ENCODE assay signal across 25 cellular contexts in the genomic region with DNA sequence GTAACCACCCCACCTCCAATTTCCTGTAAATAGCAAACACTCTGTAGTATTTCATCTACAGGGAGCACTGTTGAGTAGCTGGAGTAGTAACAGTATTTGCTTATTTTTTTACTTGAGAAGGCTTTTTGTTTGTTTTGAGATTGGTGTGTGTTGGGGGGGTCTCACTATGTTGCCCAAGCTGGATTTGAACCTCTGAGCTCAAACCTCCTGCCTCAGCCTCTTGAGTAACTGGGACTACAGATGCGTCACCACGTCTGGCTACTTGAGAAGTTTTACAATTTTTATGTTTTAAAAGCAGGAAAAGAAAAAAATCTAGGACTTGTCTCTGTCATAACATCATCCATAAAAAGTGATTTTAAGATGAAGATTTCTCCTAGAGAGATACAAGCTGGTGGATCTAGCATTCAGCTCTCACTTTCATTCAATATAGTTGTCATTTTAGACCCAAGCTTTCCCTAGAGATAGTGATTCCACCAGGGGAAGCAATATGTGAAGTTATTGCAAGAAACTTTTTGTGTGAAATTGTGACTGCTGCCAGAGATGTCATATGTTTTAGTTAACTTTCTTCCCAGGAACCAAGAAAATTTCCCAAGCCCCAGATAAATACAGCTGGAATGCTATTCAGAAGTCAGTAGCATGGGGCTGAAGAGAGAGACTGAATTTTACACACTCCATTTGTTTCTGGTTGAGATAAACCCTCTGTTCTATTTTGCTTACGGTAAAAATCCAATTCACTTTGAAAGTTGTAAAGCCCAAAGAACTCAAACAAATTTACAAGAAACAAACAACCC.
DNase-seq lines count a peak whose midpoint lies in the region; ATAC-seq and TF ChIP-seq lines count a peak whose summit lies in the region.
"Had no signal": no experiment of that assay in that cellular context is flagged by ENCODE, and none has a peak within 500 bp of the region (broad histone marks: within the 10 kb centered on the region; RNA-seq: fewer than 3 reads in every experiment).

No MANE protein-coding gene starts in this region.

- H3K36me3 ChIP-seq in IMR-90 (ENCODE audit: control insufficient read depth, insufficient read depth, low read length) (no peaks in the 10 kb centered on the region), stomach (no peaks in the 10 kb centered on the region), neural progenitor cell (no peaks in the 10 kb centered on the region)
- H3K36me3 ChIP-seq: upper lobe of right lung had no signal

- H3K27me3 ChIP-seq in IMR-90 (ENCODE audit: control insufficient read depth, insufficient read depth, low read length) (no peaks in the 10 kb centered on the region), right cardiac atrium (ENCODE audit: control insufficient read depth, insufficient read depth) (no peaks in the 10 kb centered on the region), stomach (no peaks in the 10 kb centered on the region), neural progenitor cell (no peaks in the 10 kb centered on the region)
- H3K27me3 ChIP-seq: hepatocyte, upper lobe of right lung had no signal

- H4K8ac ChIP-seq in IMR-90 (ENCODE audit: low read depth in 2 of 2, low read length in 2 of 2): peak overlapping the region; percentile 25 to 67; a peak in 2 of 4 replicates

- no peak overlapping the region for H2AK9ac ChIP-seq in IMR-90 (replicated peaks; ENCODE audit: low read depth, low read length, poor library complexity)

- 0 out of 2 replicates have a peak overlapping the region, but pooled peaks have one; percentile 58 for H4K91ac ChIP-seq in IMR-90 (ENCODE audit: insufficient read depth, low read depth, low read length)

- intact Hi-C loops in IMR-90 (cut with micrococcal nuclease): no loop called here
- intact Hi-C loops in right cardiac atrium (cut with DNase I): loop anchor here in 1 of 4 donors (5.0 kb wide), 1 partner anchor 60 kb away; a partner anchor contains a TSS
- intact Hi-C loops in stomach (cut with DNase I; ENCODE audit: low total_unique reads): no loop called here

- H3K4me3 Mint-ChIP-seq in type B pancreatic cell (no peak overlapping the region), neural progenitor cell (no peak overlapping the region)
- H3K4me3 Mint-ChIP-seq: activated CD4-positive, alpha-beta T cell treated with anti-CD3 and anti-CD28 coated beads for 36 hours; activated naive CD8-positive, alpha-beta T cell treated with anti-CD3 and anti-CD28 coated beads, Interleukin-2, amount 10 ng/mL, durations not matched to agents 7 days and 5 days; CD14-positive monocyte; GM23338; immature natural killer cell; naive thymus-derived CD4-positive, alpha-beta T cell had no signal

- in situ Hi-C loops in IMR-90 (cut with MboI; ENCODE audit: low sequenced_read_pairs): no loop called here

- H3K56ac ChIP-seq in IMR-90 (ENCODE audit: extremely low read depth, insufficient read depth, low read length): no peak overlapping the region

- peak overlapping the region; percentile 20 for H3K14ac ChIP-seq in IMR-90 (replicated peaks; ENCODE audit: low read depth, low read length)

- dilution Hi-C loops in IMR-90 (cut with HindIII; ENCODE audit: low sequenced_read_pairs, unreplicated experiment): no loop called here

- H3K9ac ChIP-seq in IMR-90 (ENCODE audit: low read depth, low read length): no peak overlapping the region
- no peak overlapping the region for H3K9ac ChIP-seq in neural progenitor cell

- peak overlapping the region; percentile 82 for H3K18ac ChIP-seq in IMR-90 (ENCODE audit: low read depth, low read length)

- TF ChIP-seq EP300 in stomach (IDR thresholded peaks at IDR 0.05): no peak

- CTCF ChIA-PET in IMR-90 (lab: Yijun Ruan, JAX): no interaction called here

- no peaks in the 10 kb centered on the region for H4K20me1 ChIP-seq in IMR-90 (ENCODE audit: insufficient read depth, low read length)
- no peaks in the 10 kb centered on the region for H4K20me1 ChIP-seq in neural progenitor cell (ENCODE audit: low read depth)

- peak overlapping the region; percentile 52; the same call in 1 of the 2 replicates for H2BK20ac ChIP-seq in IMR-90 (ENCODE audit: low read depth, low read length)

- peak overlapping the region; percentile 46 for H2BK5ac ChIP-seq in IMR-90 (ENCODE audit: low read depth, low read length, poor library complexity, severe bottlenecking)

- peak overlapping the region; percentile 41; the same call in 1 of the 2 replicates for H3K4ac ChIP-seq in IMR-90 (ENCODE audit: low read depth, low read length)

- DNase-seq in IMR-90: peak; percentile 70
- peak; percentile 67 for DNase-seq in fibroblast of gingiva (ENCODE audit: low read depth)
- DNase-seq in right cardiac atrium: peak in 1 of 3 donors; percentile 31
- no peak for DNase-seq in stomach
- no peak for DNase-seq in type B pancreatic cell (ENCODE audit: extremely low spot score, unreplicated experiment)
- no peak for DNase-seq in neural progenitor cell (ENCODE audit: low spot score)
- no peak for DNase-seq in dermis blood vessel endothelial cell
- DNase-seq: activated CD4-positive, alpha-beta T cell treated with anti-CD3 and anti-CD28 coated beads for 36 hours; activated effector memory CD4-positive, alpha-beta T cell treated with anti-CD3 and anti-CD28 coated beads, Interleukin-2, amount 50 U/mL, for 16 hours; activated naive CD8-positive, alpha-beta T cell treated with anti-CD3 and anti-CD28 coated beads, Interleukin-2, amount 10 ng/mL, durations not matched to agents 7 days and 5 days; activated T-cell treated with anti-CD3 and anti-CD28 coated beads for 4 hours; effector CD4-positive, alpha-beta T cell; foreskin melanocyte; immature natural killer cell; naive thymus-derived CD4-positive, alpha-beta T cell; NCI-H1694; occipital lobe; stimulated activated CD4-positive, alpha-beta T cell treated with anti-CD3 and anti-CD28 coated beads, Interleukin-2, amount 100 ng/mL, for 48 hours; upper lobe of right lung had no signal

- H3K79me2 ChIP-seq in neural progenitor cell (ENCODE audit: low read depth): no peaks in the 10 kb centered on the region
- H3K79me2 ChIP-seq: hepatocyte had no signal

- no peak overlapping the region for H4K5ac ChIP-seq in IMR-90 (ENCODE audit: low read depth, low read length)

- H3K23ac ChIP-seq in IMR-90 (ENCODE audit: low read depth, low read length): no peak overlapping the region

- no peak overlapping the region; the same call in 2 of the 3 replicates for H2BK15ac ChIP-seq in IMR-90 (ENCODE audit: low read depth, low read length)

- no peak for ATAC-seq in IMR-90 (ENCODE audit: low read depth)
- ATAC-seq in right cardiac atrium: peak; percentile 51 to 63
- no peak for ATAC-seq in GM21786 (IDR thresholded peaks at IDR 0.05; ENCODE audit: unreplicated experiment)
- ATAC-seq: activated CD4-positive, alpha-beta T cell treated with anti-CD3 and anti-CD28 coated beads for 36 hours; GM23338; HepG2; left lobe of liver; naive thymus-derived CD4-positive, alpha-beta T cell; upper lobe of right lung had no signal

- no peaks in the 10 kb centered on the region for H3K27me3 Mint-ChIP-seq in type B pancreatic cell
- H3K27me3 Mint-ChIP-seq in neural progenitor cell (ENCODE audit: insufficient read depth, low read depth): peaks cover 2% of the 10 kb centered on the region

- peaks cover 20% of the 10 kb centered on the region for H3K4me1 ChIP-seq in IMR-90 (ENCODE audit: control insufficient read depth, insufficient read depth, low read length)
- peaks cover 14% of the 10 kb centered on the region for H3K4me1 ChIP-seq in right cardiac atrium (ENCODE audit: control insufficient read depth, insufficient read depth, low read length)
- peaks cover 8 to 69% (median 38%) of the 10 kb centered on the region in 4 donors for H3K4me1 ChIP-seq in stomach
- no peaks in the 10 kb centered on the region for H3K4me1 ChIP-seq in neural progenitor cell

- no peak for TF ChIP-seq RAD21 in IMR-90 (IDR thresholded peaks at IDR 0.05; ENCODE audit: low read length)

- H3K36me3 Mint-ChIP-seq in type B pancreatic cell (no peaks in the 10 kb centered on the region), neural progenitor cell (peaks cover 2% of the 10 kb centered on the region)
- H3K36me3 Mint-ChIP-seq: activated naive CD8-positive, alpha-beta T cell treated with anti-CD3 and anti-CD28 coated beads, Interleukin-2, amount 10 ng/mL, durations not matched to agents 7 days and 5 days; CD14-positive monocyte; immature natural killer cell had no signal

- H2AK5ac ChIP-seq in IMR-90 (ENCODE audit: low read depth, low read length): peak overlapping the region; percentile 37; the same call in 1 of the 2 replicates

- H3K27ac ChIP-seq in IMR-90 (ENCODE audit: insufficient read depth, low read length) (peak overlapping the region; percentile 68; the same call in 1 of the 2 replicates), right cardiac atrium (ENCODE audit: low read length) (no peak overlapping the region), stomach (peak overlapping the region in 4 of 5 donors; percentile 11 to 68 (median 31)), neural progenitor cell (no peak overlapping the region)
- H3K27ac ChIP-seq: hepatocyte, upper lobe of right lung had no signal

- H2BK120ac ChIP-seq in IMR-90 (ENCODE audit: low read depth, low read length): peak overlapping the region; percentile 56; the same call in 1 of the 2 replicates

- peaks cover 6% of the 10 kb centered on the region; the same call in 1 of the 2 replicates for H3K9me1 ChIP-seq in IMR-90 (ENCODE audit: insufficient read depth, low read length)

- H3K9me3 ChIP-seq in IMR-90 (ENCODE audit: control insufficient read depth, insufficient read depth, low read length) (no peaks in the 10 kb centered on the region), right cardiac atrium (ENCODE audit: control insufficient read depth, low read length) (no peaks in the 10 kb centered on the region), stomach (no peaks in the 10 kb centered on the region), neural progenitor cell (ENCODE audit: low read depth) (no peaks in the 10 kb centered on the region)
- H3K9me3 ChIP-seq: upper lobe of right lung had no signal

- H3K79me1 ChIP-seq in IMR-90 (ENCODE audit: low read depth in 1 of 2, low read length in 2 of 2): peaks cover 5 to 9% of the 10 kb centered on the region in 2 experiments; a peak in 3 of 4 replicates

- H3F3A ChIP-seq in neural progenitor cell (ENCODE audit: low read depth): no peaks in the 10 kb centered on the region

- TF ChIP-seq CTCF in IMR-90 (conservative IDR thresholded peaks at IDR 0.05; ENCODE audit: low read depth, low read length) (no peak), stomach (IDR thresholded peaks at IDR 0.05) (no peak), type B pancreatic cell (conservative IDR thresholded peaks at IDR 0.05) (no peak), neural progenitor cell (IDR thresholded peaks at IDR 0.05) (no peak)

- H3K4me2 ChIP-seq in IMR-90 (ENCODE audit: low read depth, low read length) (no peak overlapping the region), neural progenitor cell (no peak overlapping the region)
- H3K4me2 ChIP-seq: GM23338, hepatocyte had no signal

- H3K4me3 ChIP-seq in IMR-90 (ENCODE audit: insufficient read depth, low read depth, low read length) (no peak overlapping the region), right cardiac atrium (ENCODE audit: low read length) (no peak overlapping the region), stomach (no peak overlapping the region), neural progenitor cell (no peak overlapping the region)
- H3K4me3 ChIP-seq: GM23338, hepatocyte, upper lobe of right lung had no signal

- no peaks in the 10 kb centered on the region for H3K9me3 Mint-ChIP-seq in type B pancreatic cell
- no peaks in the 10 kb centered on the region for H3K9me3 Mint-ChIP-seq in neural progenitor cell
- H3K9me3 Mint-ChIP-seq: GM23338 had no signal

- H2AFZ ChIP-seq in IMR-90 (replicated peaks; ENCODE audit: low read length, poor library complexity): no peak overlapping the region
- H2AFZ ChIP-seq in neural progenitor cell (replicated peaks): no peak overlapping the region
- H2AFZ ChIP-seq: GM23338, hepatocyte had no signal

- WGBS in IMR-90 (ENCODE audit: extremely low coverage in 2 of 2, insufficient read length in 1 of 2), 2 experiments: no CpG with 5 or more reads among the region's 3 CpGs
- WGBS in right cardiac atrium: 65% methylated on average over 3 of the region's 3 CpGs
- 72 to 83% (median 77%) methylated on average over 3 of the region's 3 CpGs for WGBS in stomach, 5 donors

- POLR2A ChIA-PET in IMR-90 (lab: Charles Lee; ENCODE audit: unreplicated experiment): no interaction called here

- peaks cover 12% of the 10 kb centered on the region for H3K4me1 Mint-ChIP-seq in type B pancreatic cell (ENCODE audit: unreplicated experiment)
- H3K4me1 Mint-ChIP-seq in neural progenitor cell: peaks cover 8% of the 10 kb centered on the region

- TF ChIP-seq POLR2A in IMR-90 (IDR thresholded peaks at IDR 0.05; ENCODE audit: low read depth, low read length) (no peak), stomach (IDR thresholded peaks at IDR 0.05) (no peak)

- BruUV-seq in IMR-90 (replicated peaks; lab: Mats Ljungman, UMichigan): no TSS peak

- H3K27ac Mint-ChIP-seq in type B pancreatic cell: no peak overlapping the region
- H3K27ac Mint-ChIP-seq in neural progenitor cell: no peak overlapping the region
- H3K27ac Mint-ChIP-seq: activated CD4-positive, alpha-beta T cell treated with anti-CD3 and anti-CD28 coated beads for 36 hours; activated naive CD8-positive, alpha-beta T cell treated with anti-CD3 and anti-CD28 coated beads, Interleukin-2, amount 10 ng/mL, durations not matched to agents 7 days and 5 days; GM23338; immature natural killer cell; naive thymus-derived CD4-positive, alpha-beta T cell had no signal

Comparison
In these comparisons a context has a peak if more than half of its experiments do, and no peak if none do; other contexts are left out.
1. ATAC-seq: peak in right cardiac atrium (2 of 2); none in IMR-90 (single experiment) and GM21786 (single experiment).
2. DNase-seq: peak in IMR-90 (single experiment) and fibroblast of gingiva (single experiment); none in stomach (single experiment), type B pancreatic cell (single experiment), neural progenitor cell (single experiment) and dermis blood vessel endothelial cell (single experiment).
3. H3K27ac ChIP-seq: peak in IMR-90 (single experiment) and stomach (4 of 5); none in right cardiac atrium (single experiment) and neural progenitor cell (single experiment).